8 cellular contexts compared by ENCODE assay signal in the genomic region with DNA sequence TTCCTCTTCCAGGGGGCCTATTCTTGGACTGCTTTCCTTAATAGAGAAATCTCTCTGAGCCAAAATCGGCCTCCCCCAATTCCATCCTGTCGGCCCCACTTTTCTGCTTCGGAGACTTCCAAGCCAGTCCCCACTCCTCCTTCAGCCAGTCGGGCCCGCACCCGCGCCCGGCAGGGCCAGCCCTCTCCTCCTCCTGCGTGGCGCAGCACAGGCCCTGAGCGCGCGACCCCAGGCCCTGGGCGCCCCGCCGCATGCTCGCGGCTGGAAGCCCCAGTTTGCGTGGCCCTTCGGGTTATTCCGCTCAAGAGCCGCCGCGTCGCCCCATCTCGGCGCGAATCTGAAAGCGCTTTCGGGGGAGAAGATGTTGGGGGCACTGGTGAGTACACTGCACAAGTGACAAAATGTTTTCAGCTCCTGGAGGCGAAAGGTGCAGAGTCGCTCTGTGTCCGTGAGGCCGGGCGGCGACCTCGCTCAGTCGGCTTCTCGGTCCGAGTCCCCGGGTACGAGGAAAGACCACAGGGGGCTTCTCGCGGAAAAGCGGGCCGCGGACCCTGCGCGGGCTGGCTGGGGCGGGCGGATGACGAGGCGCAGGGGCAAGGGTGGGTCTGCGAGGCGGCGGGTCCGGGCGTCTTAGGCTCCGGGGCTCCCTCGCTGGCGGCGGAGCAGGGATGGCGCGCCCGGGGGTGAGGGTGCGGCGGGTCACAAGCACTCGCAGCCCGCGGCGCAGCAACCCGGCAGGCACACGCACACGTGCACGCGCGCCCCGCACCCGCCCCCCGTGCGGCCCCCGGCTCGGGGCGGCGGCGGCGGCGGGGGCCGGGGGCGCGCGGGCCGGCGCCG. TPM values are rescaled to one million over a fixed set of nuclear protein-coding genes. Genes with fewer than 3 reads are reported as not detected.
DNase-seq lines count a peak whose midpoint lies in the region; ATAC-seq, FAIRE-seq and TF ChIP-seq lines count a peak whose summit lies in the region.

A gene with protein sequence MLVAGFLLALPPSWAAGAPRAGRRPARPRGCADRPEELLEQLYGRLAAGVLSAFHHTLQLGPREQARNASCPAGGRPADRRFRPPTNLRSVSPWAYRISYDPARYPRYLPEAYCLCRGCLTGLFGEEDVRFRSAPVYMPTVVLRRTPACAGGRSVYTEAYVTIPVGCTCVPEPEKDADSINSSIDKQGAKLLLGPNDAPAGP (plus strand): TSS at position 755 of the 840 bp plus-strand sequence. CDS start 303 bp downstream, outside the sequence.

- H3K9me3 ChIP-seq in HUES64 (ENCODE audit: insufficient read depth, low read depth, low read length), result no peaks in the 10 kb centered on the region
- H3K9me3 ChIP-seq in endothelial cell of umbilical vein (replicated peaks; ENCODE audit: control insufficient read depth, insufficient read depth, low read length), result no peaks in the 10 kb centered on the region
- no peaks in the 10 kb centered on the region for H3K9me3 ChIP-seq in muscle layer of colon (ENCODE audit: low read length)
- H3K9me3 ChIP-seq in thymus (ENCODE audit: control insufficient read depth), result no peaks in the 10 kb centered on the region

- ATAC-seq in GM21367 (IDR thresholded peaks at IDR 0.05; ENCODE audit: unreplicated experiment), result peak; percentile 27
- ATAC-seq in foreskin keratinocyte, result no peak

- peak within 1 kb of the TSS; percentile 90 for H2AFZ ChIP-seq in endothelial cell of umbilical vein (ENCODE audit: low read depth, low read length)

- POLR2A ChIA-PET in endothelial cell of umbilical vein (lab: Charles Lee), result interaction anchor here (1.1 kb wide), 1 partner anchor 11 kb away, joined by 3 read pairs; no protein-coding TSS in a partner anchor

- FAIRE-seq in endothelial cell of umbilical vein (lab: Jason Lieb, UNC), result peak; percentile 33

- DNase-seq in EH (ENCODE audit: low read depth), result peak; percentile 18
- peak; percentile 27 to 32 for DNase-seq in activated CD4-positive, alpha-beta T cell treated with anti-CD3 and anti-CD28 coated beads, Interleukin-2, amount 50 U/mL, for 4 hours
- peak; percentile 42 for DNase-seq in endothelial cell of umbilical vein (ENCODE audit: low read depth, low spot score)
- no peak for DNase-seq in foreskin keratinocyte

- no peak for TF ChIP-seq CTCF in endothelial cell of umbilical vein (IDR thresholded peaks at IDR 0.05; ENCODE audit: extremely low read depth in 1 of 2, insufficient read depth in 1 of 2, low read depth in 1 of 2, low read length in 2 of 2)
- no peak for TF ChIP-seq CTCF in foreskin keratinocyte (conservative IDR thresholded peaks at IDR 0.05)

- peak within 1 kb of the TSS; percentile 68 for H3K9ac ChIP-seq in HUES64 (ENCODE audit: low read depth, low read length)
- H3K9ac ChIP-seq in endothelial cell of umbilical vein (replicated peaks; ENCODE audit: extremely low read depth, insufficient read depth, low read length), result peak within 1 kb of the TSS; percentile 58
- no peak within 1 kb of the TSS for H3K9ac ChIP-seq in muscle layer of colon (ENCODE audit: low read length)

- no peak for TF ChIP-seq POLR2A in endothelial cell of umbilical vein (IDR thresholded peaks at IDR 0.05; ENCODE audit: low read depth, low read length)

- WGBS in HUES64, result 1% methylated on average over 95 of the region's 95 CpGs
- under 1% methylated on average over 89 of the region's 95 CpGs for WGBS in thymus

- H4K20me1 ChIP-seq in endothelial cell of umbilical vein (replicated peaks; ENCODE audit: control insufficient read depth, extremely low read depth, insufficient read depth, low read length), result no peaks in the 10 kb centered on the region

- peak within 1 kb of the TSS; percentile 75 for H3K4me3 ChIP-seq in HUES64 (ENCODE audit: low read length)
- peak within 1 kb of the TSS; percentile 48 to 64 (median 52) for H3K4me3 ChIP-seq in endothelial cell of umbilical vein (replicated peaks in 1 of 3; ENCODE audit: insufficient read depth in 1 of 3, low read depth in 1 of 3, low read length in 3 of 3)
- H3K4me3 ChIP-seq in muscle layer of colon (ENCODE audit: low read depth in 1 of 2, low read length in 2 of 2), result peak within 1 kb of the TSS; percentile 50 to 71
- H3K4me3 ChIP-seq in thymus (ENCODE audit: low read length), result peak within 1 kb of the TSS; percentile 63

- BruUV-seq in endothelial cell of umbilical vein (replicated peaks; lab: Mats Ljungman, UMichigan), result TSS peak; percentile 38

- intact Hi-C loops in endothelial cell of umbilical vein (cut with micrococcal nuclease), result loop anchor here (2.0 to 10.0 kb wide), 2 partner anchors 136 to 178 kb away; a partner anchor contains a TSS

- dilution Hi-C loops in endothelial cell of umbilical vein (cut with MboI; ENCODE audit: extremely low pct_ligation_motif_present, low sequenced_read_pairs), result no loop called here

- H3K4me2 ChIP-seq in endothelial cell of umbilical vein (ENCODE audit: insufficient read depth, low read length), result peak within 1 kb of the TSS; percentile 75

- no peaks in the 10 kb centered on the region for H3K79me2 ChIP-seq in endothelial cell of umbilical vein (ENCODE audit: control insufficient read depth, insufficient read depth, low read length)

- H3K4me1 ChIP-seq in HUES64 (ENCODE audit: insufficient read depth, low read length) (0 out of 2 replicates have a peak, but pooled peaks cover 6% of the 10 kb centered on the region), endothelial cell of umbilical vein (ENCODE audit: control insufficient read depth, extremely low read depth, insufficient read depth, low read length) (peaks cover 8% of the 10 kb centered on the region), muscle layer of colon (ENCODE audit: insufficient read depth, low read length) (peaks cover 8% of the 10 kb centered on the region), thymus (ENCODE audit: control insufficient read depth, insufficient read depth, low read length) (peaks cover 2% of the 10 kb centered on the region), foreskin keratinocyte (no peaks in the 10 kb centered on the region)

- H3K27me3 ChIP-seq in HUES64 (ENCODE audit: insufficient read depth, low read length) (peaks cover 47% of the 10 kb centered on the region), endothelial cell of umbilical vein (ENCODE audit: control insufficient read depth in 2 of 2, insufficient read depth in 2 of 2, low read length in 2 of 2) (no peaks in the 10 kb centered on the region), muscle layer of colon (ENCODE audit: control insufficient read depth in 1 of 2, insufficient read depth in 2 of 2, low read length in 2 of 2) (peaks cover 15 to 17% of the 10 kb centered on the region in 2 donors), thymus (ENCODE audit: control insufficient read depth, insufficient read depth) (no peaks in the 10 kb centered on the region), foreskin keratinocyte (peaks cover 32% of the 10 kb centered on the region)

- CTCF ChIA-PET in endothelial cell of umbilical vein (lab: Charles Lee), result interaction anchor here (0.7 to 9.5 kb wide), 26 partner anchors 11 to 506 kb away, joined by 3 to 92 read pairs (median 4); no protein-coding TSS in a partner anchor

- H3K9me1 ChIP-seq in endothelial cell of umbilical vein (replicated peaks; ENCODE audit: control insufficient read depth, extremely low read depth, insufficient read depth, low read length), result no peaks in the 10 kb centered on the region

- no peaks in the 10 kb centered on the region for H3K36me3 ChIP-seq in HUES64 (ENCODE audit: insufficient read depth, low read length)
- no peaks in the 10 kb centered on the region for H3K36me3 ChIP-seq in endothelial cell of umbilical vein (ENCODE audit: control insufficient read depth in 2 of 2, extremely low read depth in 1 of 2, insufficient read depth in 2 of 2, low read length in 2 of 2)
- H3K36me3 ChIP-seq in muscle layer of colon (ENCODE audit: insufficient read depth, low read length), result no peaks in the 10 kb centered on the region
- H3K36me3 ChIP-seq in thymus (ENCODE audit: control insufficient read depth, insufficient read depth), result no peaks in the 10 kb centered on the region

- no peak within 1 kb of the TSS for H3K27ac ChIP-seq in HUES64 (ENCODE audit: low read depth, low read length)
- H3K27ac ChIP-seq in endothelial cell of umbilical vein (ENCODE audit: insufficient read depth, low read depth, low read length), result peak within 1 kb of the TSS; percentile 2
- H3K27ac ChIP-seq in muscle layer of colon (ENCODE audit: low read depth, low read length), result no peak within 1 kb of the TSS
- no peak within 1 kb of the TSS for H3K27ac ChIP-seq in thymus (ENCODE audit: low read depth)
- H3K27ac ChIP-seq in foreskin keratinocyte, result no peak within 1 kb of the TSS

TF ChIP-seq in endothelial cell of umbilical vein, 7 proteins besides CTCF, POLR2A, EP300 and RAD21:
- TF ChIP-seq GATA2 (IDR thresholded peaks at IDR 0.05; ENCODE audit: insufficient read depth, insufficient read length, low read depth, low read length) (no peak), JUN (IDR thresholded peaks at IDR 0.05; ENCODE audit: borderline replicate concordance, insufficient read depth, insufficient read length, low read depth) (no peak), EZH2 (IDR thresholded peaks at IDR 0.05; ENCODE audit: borderline replicate concordance, low read depth, low read length, severe bottlenecking) (no peak), MYC (IDR thresholded peaks at IDR 0.05; ENCODE audit: low read depth, low read length) (no peak), FOS (IDR thresholded peaks at IDR 0.05; ENCODE audit: borderline replicate concordance, insufficient read depth, low read length) (no peak), POLR2AphosphoS5 (IDR thresholded peaks at IDR 0.05; ENCODE audit: insufficient read depth, low read depth, low read length) (no peak)
- TF ChIP-seq, protein P1, sequence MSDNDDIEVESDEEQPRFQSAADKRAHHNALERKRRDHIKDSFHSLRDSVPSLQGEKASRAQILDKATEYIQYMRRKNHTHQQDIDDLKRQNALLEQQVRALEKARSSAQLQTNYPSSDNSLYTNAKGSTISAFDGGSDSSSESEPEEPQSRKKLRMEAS (IDR thresholded peaks at IDR 0.05; ENCODE audit: insufficient read depth, insufficient read length), result no peak

RNA-seq across cellular contexts. Expression of the gene that starts here (rescaled TPM):
- 0.50 TPM for polyA plus RNA-seq in HUES64 (2013, experiment 1 of 2)
- 1.0 TPM for polyA plus RNA-seq in HUES64 (2013, experiment 2 of 2)
- total RNA-seq in endothelial cell of umbilical vein, result 4.9 and 6.1 TPM in 2 replicates
- polyA plus RNA-seq in endothelial cell of umbilical vein, result 4.0 and 5.5 TPM in 2 replicates
- polyA plus RNA-seq in endothelial cell of umbilical vein (2011; cell fraction: cytosol; rRNA removed), result 2.3 and 3.2 TPM in 2 replicates
- 2.5 and 3.1 TPM in 2 replicates for polyA plus RNA-seq in endothelial cell of umbilical vein (2011; cell fraction: nucleus; rRNA removed)
- 16.2 and 17.4 TPM in 2 replicates for polyA plus RNA-seq in endothelial cell of umbilical vein (2012)
- polyA minus RNA-seq in endothelial cell of umbilical vein, result 2.0 and 2.2 TPM in 2 replicates
- polyA minus RNA-seq in endothelial cell of umbilical vein (2011; cell fraction: cytosol; rRNA and poly(A)+ RNA removed), result not detected
- polyA minus RNA-seq in endothelial cell of umbilical vein (2011; cell fraction: nucleus; rRNA and poly(A)+ RNA removed), result 0.38 and 0.82 TPM in 2 replicates
- 0.52 TPM for polyA plus RNA-seq in thymus
- total RNA-seq in foreskin keratinocyte, result 0.07 and 0.10 TPM in 2 replicates
- 0.07 and 0.10 TPM in 2 replicates for polyA plus RNA-seq in foreskin keratinocyte

Comparison
In these comparisons a context has a peak if more than half of its experiments do, and no peak if none do; other contexts are left out.
1. DNase-seq: peak in EH (single experiment), activated CD4-positive, alpha-beta T cell treated with anti-CD3 and anti-CD28 coated beads, Interleukin-2, amount 50 U/mL, for 4 hours (2 of 2) and endothelial cell of umbilical vein (single experiment); none in foreskin keratinocyte (0 of 2).
2. Peak in every context shown above with its lines, with median percentiles within 50 percentile points of each other: H3K4me3 ChIP-seq.